16 cellular contexts compared by ENCODE assay signal in genomic region chr18:62445386-62445917, GRCh38.
A peak's percentile ranks its signal among the peaks of the same experiment; 100 is the strongest.
DNase-seq lines count a peak whose midpoint lies in the region; ATAC-seq lines count a peak whose summit lies in the region.
"Had no signal": no experiment of that assay in that cellular context is flagged by ENCODE, and none has a peak within 500 bp of the region (broad histone marks: within the 10 kb centered on the region; RNA-seq: fewer than 3 reads in every experiment).

No MANE protein-coding gene starts in this region.

- no peaks in the 10 kb centered on the region for H3K9me3 Mint-ChIP-seq in activated T-cell treated with anti-CD3 and anti-CD28 coated beads, Interleukin-2, amount 50 U/mL, for 4 hours

- H3K36me3 Mint-ChIP-seq in activated T-cell treated with anti-CD3 and anti-CD28 coated beads, Interleukin-2, amount 50 U/mL, for 4 hours (ENCODE audit: insufficient read depth), result no peaks in the 10 kb centered on the region

- no peak overlapping the region for H3K4me3 Mint-ChIP-seq in activated T-cell treated with anti-CD3 and anti-CD28 coated beads, Interleukin-2, amount 50 U/mL, for 4 hours

- DNase-seq in activated T-cell treated with anti-CD3 and anti-CD28 coated beads, Interleukin-2, amount 50 U/mL, for 4 hours, result no peak
- DNase-seq in activated T-cell treated with anti-CD3 and anti-CD28 coated beads, Interleukin-2, amount 50 U/mL, for 48 hours, result no peak
- DNase-seq in NCI-H1417 (lab: John Stamatoyannopoulos, UW) (peak in 2 of 3 experiments; percentile 100), glomerular visceral epithelial cell (ENCODE audit: extremely low spot score) (peak; percentile 16), NCI-H345 (lab: John Stamatoyannopoulos, UW) (no peak), NCI-H2171 (lab: John Stamatoyannopoulos, UW) (no peak), SIG-M5 (lab: John Stamatoyannopoulos, UW) (no peak)
- DNase-seq: activated naive CD4-positive, alpha-beta T cell treated with anti-CD3 and anti-CD28 coated beads, Interleukin-2, amount 50 U/mL, for 16 hours; cortex of kidney; DND-41; NCI-H1694; occipital lobe; stimulated activated CD4-positive, alpha-beta T cell treated with anti-CD3 and anti-CD28 coated beads, Interleukin-2, amount 100 ng/mL, for 24 hours; WERI-Rb-1 had no signal

- H3K4me1 Mint-ChIP-seq in activated T-cell treated with anti-CD3 and anti-CD28 coated beads, Interleukin-2, amount 50 U/mL, for 4 hours (ENCODE audit: low read depth), result peaks cover 1% of the 10 kb centered on the region

- peak; percentile 78 to 83 for ATAC-seq in activated T-cell treated with anti-CD3 and anti-CD28 coated beads, Interleukin-2, amount 50 U/mL, for 4 hours
- peak; percentile 87 for ATAC-seq in GM21619 (IDR thresholded peaks at IDR 0.05; ENCODE audit: unreplicated experiment)
- ATAC-seq: left lobe of liver had no signal

- no peaks in the 10 kb centered on the region for H3K27me3 Mint-ChIP-seq in activated T-cell treated with anti-CD3 and anti-CD28 coated beads, Interleukin-2, amount 50 U/mL, for 4 hours (ENCODE audit: low read depth)

Comparison
In these comparisons a context has a peak if more than half of its experiments do, and no peak if none do; other contexts are left out.
1. DNase-seq: peak in NCI-H1417 (2 of 3) and glomerular visceral epithelial cell (single experiment); none in activated T-cell treated with anti-CD3 and anti-CD28 coated beads, Interleukin-2, amount 50 U/mL, for 4 hours (single experiment), activated T-cell treated with anti-CD3 and anti-CD28 coated beads, Interleukin-2, amount 50 U/mL, for 48 hours (0 of 2), NCI-H345 (single experiment), NCI-H2171 (single experiment) and SIG-M5 (single experiment).